Comparison of ENCODE assay signal across 1 cellular context in the genomic region with DNA sequence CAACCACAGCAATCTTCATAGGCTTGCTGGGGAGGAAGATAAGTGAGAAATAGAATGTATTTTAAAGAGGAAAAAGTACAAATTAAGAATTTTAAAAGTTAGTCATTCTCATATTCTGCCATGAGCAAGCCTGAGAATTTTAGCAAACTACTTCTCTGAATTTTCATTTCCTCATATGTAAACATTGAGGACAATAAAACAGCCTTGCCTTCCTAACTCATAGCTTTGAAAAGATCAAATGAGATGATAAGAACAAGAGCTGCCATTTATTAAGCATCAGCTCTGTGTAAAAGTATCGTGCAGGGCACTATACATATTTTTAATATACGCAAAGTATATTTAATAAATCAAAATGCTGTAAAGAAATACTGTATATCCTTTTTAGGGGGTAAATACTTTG.
TF ChIP-seq lines count a peak whose summit lies in the region.

No MANE protein-coding gene starts in this region.

TF ChIP-seq in GM12878, 131 proteins besides CTCF, POLR2A, EP300 and RAD21 (continued from another document):
- TF ChIP-seq, protein P1, sequence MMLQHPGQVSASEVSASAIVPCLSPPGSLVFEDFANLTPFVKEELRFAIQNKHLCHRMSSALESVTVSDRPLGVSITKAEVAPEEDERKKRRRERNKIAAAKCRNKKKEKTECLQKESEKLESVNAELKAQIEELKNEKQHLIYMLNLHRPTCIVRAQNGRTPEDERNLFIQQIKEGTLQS (IDR thresholded peaks at IDR 0.05; ENCODE audit: borderline replicate concordance, extremely low read depth, low read depth, low read length), result no peak
- TF ChIP-seq, protein P2, sequence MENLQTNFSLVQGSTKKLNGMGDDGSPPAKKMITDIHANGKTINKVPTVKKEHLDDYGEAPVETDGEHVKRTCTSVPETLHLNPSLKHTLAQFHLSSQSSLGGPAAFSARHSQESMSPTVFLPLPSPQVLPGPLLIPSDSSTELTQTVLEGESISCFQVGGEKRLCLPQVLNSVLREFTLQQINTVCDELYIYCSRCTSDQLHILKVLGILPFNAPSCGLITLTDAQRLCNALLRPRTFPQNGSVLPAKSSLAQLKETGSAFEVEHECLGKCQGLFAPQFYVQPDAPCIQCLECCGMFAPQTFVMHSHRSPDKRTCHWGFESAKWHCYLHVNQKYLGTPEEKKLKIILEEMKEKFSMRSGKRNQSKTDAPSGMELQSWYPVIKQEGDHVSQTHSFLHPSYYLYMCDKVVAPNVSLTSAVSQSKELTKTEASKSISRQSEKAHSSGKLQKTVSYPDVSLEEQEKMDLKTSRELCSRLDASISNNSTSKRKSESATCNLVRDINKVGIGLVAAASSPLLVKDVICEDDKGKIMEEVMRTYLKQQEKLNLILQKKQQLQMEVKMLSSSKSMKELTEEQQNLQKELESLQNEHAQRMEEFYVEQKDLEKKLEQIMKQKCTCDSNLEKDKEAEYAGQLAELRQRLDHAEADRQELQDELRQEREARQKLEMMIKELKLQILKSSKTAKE (IDR thresholded peaks at IDR 0.05; ENCODE audit: low read depth, poor library complexity, severe bottlenecking), result no peak
- TF ChIP-seq FOXM1 (IDR thresholded peaks at IDR 0.05; ENCODE audit: low read depth, low read length), result no peak
- no peak for TF ChIP-seq SMARCA5 (IDR thresholded peaks at IDR 0.05)
- no peak for TF ChIP-seq HDAC6 (IDR thresholded peaks at IDR 0.05; ENCODE audit: unreplicated experiment)
- no peak for TF ChIP-seq ZNF207 (IDR thresholded peaks at IDR 0.05; ENCODE audit: borderline replicate concordance)
- no peak for TF ChIP-seq WRNIP1 (IDR thresholded peaks at IDR 0.05; ENCODE audit: borderline replicate concordance, low read depth, low read length)
- TF ChIP-seq JUND (IDR thresholded peaks at IDR 0.05; ENCODE audit: low read depth, low read length), result no peak
- TF ChIP-seq, protein P3, sequence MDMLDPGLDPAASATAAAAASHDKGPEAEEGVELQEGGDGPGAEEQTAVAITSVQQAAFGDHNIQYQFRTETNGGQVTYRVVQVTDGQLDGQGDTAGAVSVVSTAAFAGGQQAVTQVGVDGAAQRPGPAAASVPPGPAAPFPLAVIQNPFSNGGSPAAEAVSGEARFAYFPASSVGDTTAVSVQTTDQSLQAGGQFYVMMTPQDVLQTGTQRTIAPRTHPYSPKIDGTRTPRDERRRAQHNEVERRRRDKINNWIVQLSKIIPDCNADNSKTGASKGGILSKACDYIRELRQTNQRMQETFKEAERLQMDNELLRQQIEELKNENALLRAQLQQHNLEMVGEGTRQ (IDR thresholded peaks at IDR 0.05; ENCODE audit: borderline replicate concordance, low read depth, low read length), result no peak
